ENCODE assay signal across 29 cellular contexts in genomic region chr6:103193413-103193812, GRCh38.
DNase-seq lines count a peak whose midpoint lies in the region; ATAC-seq, FAIRE-seq and TF ChIP-seq lines count a peak whose summit lies in the region.
"Had no signal": no experiment of that assay in that cellular context is flagged by ENCODE, and none has a peak within 500 bp of the region (broad histone marks: within the 10 kb centered on the region; RNA-seq: fewer than 3 reads in every experiment).

No MANE protein-coding gene starts in this region.

- no peaks in the 10 kb centered on the region for H3K36me3 Mint-ChIP-seq in activated CD8-positive, alpha-beta T cell treated with anti-CD3 and anti-CD28 coated beads for 36 hours (ENCODE audit: low read depth)
- no peaks in the 10 kb centered on the region for H3K36me3 Mint-ChIP-seq in Calu3 (ENCODE audit: insufficient read depth, unreplicated experiment)

- H3K27ac Mint-ChIP-seq in activated CD8-positive, alpha-beta T cell treated with anti-CD3 and anti-CD28 coated beads for 36 hours: no peak overlapping the region
- H3K27ac Mint-ChIP-seq in Calu3 (ENCODE audit: unreplicated experiment): no peak overlapping the region
- H3K27ac Mint-ChIP-seq: HFFc6, nephron, T-helper 17 cell had no signal

- TF ChIP-seq CTCF in activated CD8-positive, alpha-beta T cell treated with anti-CD3 and anti-CD28 coated beads for 36 hours (IDR thresholded peaks at IDR 0.05): no peak
- TF ChIP-seq CTCF in D721Med (IDR thresholded peaks at IDR 0.05; ENCODE audit: insufficient read depth, missing control alignments): no peak
- TF ChIP-seq CTCF in Calu3 (IDR thresholded peaks at IDR 0.05; ENCODE audit: unreplicated experiment): no peak

- no peak for FAIRE-seq in D721Med (lab: Jason Lieb, UNC)
- FAIRE-seq: G401.6, H1 had no signal

- CTCF ChIA-PET in activated CD8-positive, alpha-beta T cell treated with anti-CD3 and anti-CD28 coated beads for 36 hours (lab: Charles Lee): no interaction called here
- CTCF ChIA-PET in Calu3 (lab: Charles Lee): no interaction called here

- intact Hi-C loops in activated CD8-positive, alpha-beta T cell treated with anti-CD3 and anti-CD28 coated beads for 36 hours (cut with micrococcal nuclease): no loop called here
- intact Hi-C loops in Calu3 (cut with micrococcal nuclease; ENCODE audit: unreplicated experiment): no loop called here

- H3K4me1 Mint-ChIP-seq in activated CD8-positive, alpha-beta T cell treated with anti-CD3 and anti-CD28 coated beads for 36 hours (ENCODE audit: low read depth): no peaks in the 10 kb centered on the region
- no peaks in the 10 kb centered on the region for H3K4me1 Mint-ChIP-seq in Calu3 (ENCODE audit: low read depth, unreplicated experiment)
- H3K4me1 Mint-ChIP-seq: nephron, T-helper 17 cell had no signal

- peak; percentile 52 for ATAC-seq in GM18909 (IDR thresholded peaks at IDR 0.05; ENCODE audit: poor library complexity, unreplicated experiment)
- ATAC-seq in HG02678 (IDR thresholded peaks at IDR 0.05; ENCODE audit: unreplicated experiment): peak; percentile 63
- peak; percentile 43 for ATAC-seq in HG03354 (IDR thresholded peaks at IDR 0.05; ENCODE audit: poor library complexity, severe bottlenecking, unreplicated experiment)
- no peak for ATAC-seq in activated CD8-positive, alpha-beta T cell treated with anti-CD3 and anti-CD28 coated beads for 36 hours
- ATAC-seq in GM21528 (IDR thresholded peaks at IDR 0.05; ENCODE audit: low FRiP score, unreplicated experiment): no peak
- ATAC-seq: left colon, psoas muscle, Right ventricle myocardium inferior, sciatic nerve, SK-N-SH treated with all-trans-retinoic acid at 6 μM for 48 hours, T-helper 17 cell had no signal

- no peaks in the 10 kb centered on the region for H3K27me3 Mint-ChIP-seq in activated CD8-positive, alpha-beta T cell treated with anti-CD3 and anti-CD28 coated beads for 36 hours
- H3K27me3 Mint-ChIP-seq in Calu3 (ENCODE audit: unreplicated experiment): no peaks in the 10 kb centered on the region
- H3K27me3 Mint-ChIP-seq: T-helper 17 cell had no signal

- no TSS peak for BruUV-seq in Calu3 (replicated peaks; lab: Mats Ljungman, UMichigan)

- POLR2A ChIA-PET in activated CD8-positive, alpha-beta T cell treated with anti-CD3 and anti-CD28 coated beads for 36 hours (lab: Charles Lee): no interaction called here

- DNase-seq in activated CD8-positive, alpha-beta T cell treated with anti-CD3 and anti-CD28 coated beads for 36 hours: no peak
- no peak for DNase-seq in D721Med (ENCODE audit: insufficient read length, low spot score)
- DNase-seq in Calu3: no peak
- DNase-seq: activated T-cell treated with anti-CD3 and anti-CD28 coated beads, Interleukin-2, amount 50 U/mL, for 48 hours; Caco-2; caudate nucleus; DMS79; effector CD8-positive, alpha-beta T cell; HFFc6; IMR-90; left colon; NCI-H1436 treated with DMSO at 0.1 percent for 48 hours; NCI-H345; NCI-H69; psoas muscle; stimulated activated CD4-positive, alpha-beta T cell treated with anti-CD3 and anti-CD28 coated beads, Interleukin-12 subunit alpha, Interleukin-12 subunit beta, amount 100 ng/mL, for 4 hours; stimulated activated CD4-positive, alpha-beta T cell treated with anti-CD3 and anti-CD28 coated beads, Interleukin-2, amount 100 ng/mL, for 48 hours; stomach; T-helper 17 cell had no signal

- H3K4me3 Mint-ChIP-seq in activated CD8-positive, alpha-beta T cell treated with anti-CD3 and anti-CD28 coated beads for 36 hours: no peak overlapping the region
- no peak overlapping the region for H3K4me3 Mint-ChIP-seq in Calu3 (ENCODE audit: low read depth, unreplicated experiment)
- H3K4me3 Mint-ChIP-seq: HFFc6, nephron, T-helper 17 cell had no signal

- peaks cover 8% of the 10 kb centered on the region for H3K9me3 Mint-ChIP-seq in activated CD8-positive, alpha-beta T cell treated with anti-CD3 and anti-CD28 coated beads for 36 hours
- no peaks in the 10 kb centered on the region for H3K9me3 Mint-ChIP-seq in Calu3 (ENCODE audit: low read depth, unreplicated experiment)
- H3K9me3 Mint-ChIP-seq: nephron had no signal

Comparison
In these comparisons a context has a peak if more than half of its experiments do, and no peak if none do; other contexts are left out.
1. ATAC-seq: peak in GM18909 (single experiment), HG02678 (single experiment) and HG03354 (single experiment); none in activated CD8-positive, alpha-beta T cell treated with anti-CD3 and anti-CD28 coated beads for 36 hours (single experiment) and GM21528 (single experiment).